ENCODE assay signal across 8 cellular contexts in the genomic region with DNA sequence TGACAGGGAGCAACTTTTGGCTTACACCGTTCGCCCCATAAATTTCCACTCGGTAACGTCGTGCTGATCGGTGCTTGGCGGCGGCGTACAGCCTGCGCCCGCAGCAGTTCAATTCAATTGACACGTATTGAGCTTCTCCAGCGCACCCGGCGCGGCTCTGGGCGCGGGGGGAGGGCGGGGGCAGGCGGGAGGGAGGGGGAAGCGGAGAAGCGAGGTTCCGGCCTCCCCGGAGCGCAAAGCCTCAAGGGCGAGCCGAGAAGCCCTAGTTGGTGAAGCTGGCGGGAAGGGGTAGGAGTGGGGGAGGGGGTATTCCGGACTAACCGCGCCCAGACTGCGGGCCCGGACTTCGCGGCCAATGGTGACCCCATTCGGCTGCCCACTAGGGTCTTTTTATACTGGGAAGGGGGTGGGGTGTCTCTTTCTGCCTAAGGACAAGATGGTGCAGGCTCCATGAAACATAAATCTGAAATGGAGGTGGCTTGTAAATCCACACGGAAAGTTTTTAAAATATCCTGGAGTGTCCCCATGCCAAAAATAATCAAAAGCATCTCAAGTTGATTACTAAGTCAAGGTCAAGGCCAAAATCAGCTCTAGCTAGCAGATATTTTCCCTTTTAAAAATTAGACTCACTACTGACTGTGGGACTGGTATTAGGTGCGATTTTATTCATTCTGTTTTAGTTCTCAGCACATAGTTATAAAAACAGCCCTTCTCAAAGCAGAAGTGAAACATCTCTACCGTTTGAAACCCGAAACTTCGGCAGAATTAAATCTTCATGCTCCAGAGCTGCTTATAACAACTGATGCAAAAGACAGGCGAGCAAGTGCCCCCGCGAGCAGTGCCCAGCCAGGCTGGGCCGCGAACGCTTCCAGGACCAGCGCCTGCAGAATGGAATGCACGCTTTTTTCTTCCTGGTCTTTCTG. TPM values are rescaled to one million over a fixed set of nuclear protein-coding genes. Genes with fewer than 3 reads are reported as not detected.
A peak's percentile ranks its signal among the peaks of the same experiment; 100 is the strongest.
DNase-seq lines count a peak whose midpoint lies in the region; ATAC-seq and TF ChIP-seq lines count a peak whose summit lies in the region.

No MANE protein-coding gene starts in this region.

- H3K36me3 Mint-ChIP-seq in GM23338 (ENCODE audit: low read depth) = peaks cover 5% of the 10 kb centered on the region; the same call in 1 of the 3 replicates
- no peaks in the 10 kb centered on the region for H3K36me3 Mint-ChIP-seq in endodermal cell (ENCODE audit: low read depth)
- H3K36me3 Mint-ChIP-seq in nephron progenitor cell (ENCODE audit: low read depth) = no peaks in the 10 kb centered on the region

- no peaks in the 10 kb centered on the region for H3K36me3 ChIP-seq in GM23338 (ENCODE audit: insufficient read depth)
- no peaks in the 10 kb centered on the region for H3K36me3 ChIP-seq in endodermal cell (ENCODE audit: control insufficient read depth, insufficient read depth, low read length)

- no peak overlapping the region for H3K9ac ChIP-seq in endodermal cell (ENCODE audit: extremely low read depth, low read length, poor library complexity, severe bottlenecking)

- H3K27ac ChIP-seq in GM23338 (ENCODE audit: low read depth) = no peak overlapping the region
- no peak overlapping the region for H3K27ac ChIP-seq in endodermal cell (ENCODE audit: low read depth, low read length)

- H3K4me1 ChIP-seq in GM23338 (ENCODE audit: insufficient read depth) (peaks cover 28% of the 10 kb centered on the region), endodermal cell (ENCODE audit: control insufficient read depth, insufficient read depth, low read length) (no peaks in the 10 kb centered on the region)

- H3K4me3 ChIP-seq in GM23338 (peak overlapping the region; percentile 63), WI38 (ENCODE audit: low read depth, low read length) (peak overlapping the region; percentile 59), endodermal cell (ENCODE audit: low read length) (peak overlapping the region; percentile 76)

- peak; percentile 8 for ATAC-seq in GM23338
- ATAC-seq in GM21529 (IDR thresholded peaks at IDR 0.05; ENCODE audit: unreplicated experiment) = no peak

- no peak for TF ChIP-seq CTCF in GM23338 (conservative IDR thresholded peaks at IDR 0.05; ENCODE audit: low read depth in 2 of 2)
- no peak for TF ChIP-seq CTCF in WI38 (IDR thresholded peaks at IDR 0.05; ENCODE audit: low read depth, low read length)
- no peak for TF ChIP-seq CTCF in endodermal cell (conservative IDR thresholded peaks at IDR 0.05)
- TF ChIP-seq CTCF in nephron progenitor cell (IDR thresholded peaks at IDR 0.05) = no peak

- peaks cover 41% of the 10 kb centered on the region for H3K27me3 Mint-ChIP-seq in GM23338 (ENCODE audit: insufficient read depth, low read depth, poor library complexity)
- H3K27me3 Mint-ChIP-seq in endodermal cell (ENCODE audit: insufficient read depth) = peaks cover 71% of the 10 kb centered on the region
- H3K27me3 Mint-ChIP-seq in nephron progenitor cell (ENCODE audit: low read depth, poor library complexity) = peaks cover 13% of the 10 kb centered on the region

- H3K9me3 ChIP-seq in endodermal cell (ENCODE audit: control insufficient read depth, low read length) = no peaks in the 10 kb centered on the region

- WGBS in endodermal cell (ENCODE audit: insufficient coverage in 1 of 2, insufficient read length in 1 of 2), 2 experiments = 7 to 33% methylated on average over 3 to 34 of the region's 49 CpGs

- H3K9me2 ChIP-seq in GM23338 (ENCODE audit: insufficient read depth) = no peaks in the 10 kb centered on the region

- H3K27me3 ChIP-seq in GM23338 (ENCODE audit: insufficient read depth) = peaks cover 57% of the 10 kb centered on the region
- no peaks in the 10 kb centered on the region for H3K27me3 ChIP-seq in endodermal cell (ENCODE audit: control insufficient read depth, insufficient read depth, low read length, poor library complexity, severe bottlenecking)

- H4K20me1 ChIP-seq in GM23338 (replicated peaks; ENCODE audit: insufficient read depth) = no peaks in the 10 kb centered on the region; the same call in 1 of the 2 replicates

- H3K9me3 Mint-ChIP-seq in GM23338 (no peaks in the 10 kb centered on the region), endodermal cell (peaks cover 15% of the 10 kb centered on the region), nephron progenitor cell (peaks cover 18% of the 10 kb centered on the region)

- peaks cover 38% of the 10 kb centered on the region for H3K79me2 ChIP-seq in GM23338 (replicated peaks; ENCODE audit: insufficient read depth)

- H3K27ac Mint-ChIP-seq in GM23338 (no peak overlapping the region), endodermal cell (no peak overlapping the region), nephron progenitor cell (no peak overlapping the region)

- H3K4me2 ChIP-seq in GM23338 = peak overlapping the region; percentile 85

- DNase-seq in EL (peak; percentile 49), GM23338 (ENCODE audit: low spot score) (peak; percentile 71), MV-4-11 (lab: John Stamatoyannopoulos, UW) (peak; percentile 82), endodermal cell (peak; percentile 87), nephron progenitor cell (peak; percentile 50), G401 (ENCODE audit: low spot score) (no peak)

- in situ Hi-C loops in G401 (cut with HindIII; ENCODE audit: low sequenced_read_pairs) = no loop called here

- no peak overlapping the region for H2AFZ ChIP-seq in GM23338

- H3K4me3 Mint-ChIP-seq in GM23338 (peak overlapping the region; percentile 72), endodermal cell (peak overlapping the region; percentile 74), nephron progenitor cell (peak overlapping the region; percentile 81)

- H3K4me1 Mint-ChIP-seq in GM23338 = peaks cover 19% of the 10 kb centered on the region
- H3K4me1 Mint-ChIP-seq in endodermal cell = peaks cover 41% of the 10 kb centered on the region
- peaks cover 56% of the 10 kb centered on the region for H3K4me1 Mint-ChIP-seq in nephron progenitor cell

- 0 out of 2 replicates have a peak, but pooled peaks cover 4% of the 10 kb centered on the region for H3F3A ChIP-seq in GM23338 (replicated peaks; ENCODE audit: low read depth)

TF ChIP-seq in GM23338, 12 proteins besides CTCF, POLR2A, EP300 and RAD21 (continues in another document):
- no peak for TF ChIP-seq EZH2phosphoT487 (IDR thresholded peaks at IDR 0.05; ENCODE audit: unreplicated experiment)
- TF ChIP-seq JUNB (IDR thresholded peaks at IDR 0.05; ENCODE audit: unreplicated experiment) = no peak
- no peak for TF ChIP-seq STAT1 (IDR thresholded peaks at IDR 0.05; ENCODE audit: unreplicated experiment)
- no peak for TF ChIP-seq CREB1 (CRISPR knock-in tag; IDR thresholded peaks at IDR 0.05; ENCODE audit: low read depth)
- TF ChIP-seq EZH2 (IDR thresholded peaks at IDR 0.05; ENCODE audit: low read depth, unreplicated experiment) = no peak
- TF ChIP-seq, protein P1, sequence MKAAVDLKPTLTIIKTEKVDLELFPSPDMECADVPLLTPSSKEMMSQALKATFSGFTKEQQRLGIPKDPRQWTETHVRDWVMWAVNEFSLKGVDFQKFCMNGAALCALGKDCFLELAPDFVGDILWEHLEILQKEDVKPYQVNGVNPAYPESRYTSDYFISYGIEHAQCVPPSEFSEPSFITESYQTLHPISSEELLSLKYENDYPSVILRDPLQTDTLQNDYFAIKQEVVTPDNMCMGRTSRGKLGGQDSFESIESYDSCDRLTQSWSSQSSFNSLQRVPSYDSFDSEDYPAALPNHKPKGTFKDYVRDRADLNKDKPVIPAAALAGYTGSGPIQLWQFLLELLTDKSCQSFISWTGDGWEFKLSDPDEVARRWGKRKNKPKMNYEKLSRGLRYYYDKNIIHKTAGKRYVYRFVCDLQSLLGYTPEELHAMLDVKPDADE (IDR thresholded peaks at IDR 0.05) = no peak
- TF ChIP-seq NANOG (IDR thresholded peaks at IDR 0.05; ENCODE audit: borderline replicate concordance) = no peak
- no peak for TF ChIP-seq ZNF114 (CRISPR knock-in tag; IDR thresholded peaks at IDR 0.05)

RNA-seq across cellular contexts. Expression of a gene that starts 1.5 kb away (rescaled TPM):
- 60.8 TPM in 2 replicates for total RNA-seq in GM23338 (2014; rRNA removed; shearing (Covaris generic))
- polyA plus RNA-seq in GM23338 (2016; fragmentation: Nextera tagmentation; extraction: Ambion mirVana) = 25.5 and 25.8 TPM in 2 replicates
- total RNA-seq in endodermal cell = 10 to 100 TPM; 31.3 to 37.9 TPM
- 31.8 TPM for polyA plus RNA-seq in endodermal cell (2013, experiment 1 of 2)
- polyA plus RNA-seq in endodermal cell (2013, experiment 2 of 2) = 30.2 TPM
- total RNA-seq in G401 (2014; rRNA removed; shearing (Covaris generic)) = 21.3 and 28.8 TPM in 2 replicates
